In the genomic region with DNA sequence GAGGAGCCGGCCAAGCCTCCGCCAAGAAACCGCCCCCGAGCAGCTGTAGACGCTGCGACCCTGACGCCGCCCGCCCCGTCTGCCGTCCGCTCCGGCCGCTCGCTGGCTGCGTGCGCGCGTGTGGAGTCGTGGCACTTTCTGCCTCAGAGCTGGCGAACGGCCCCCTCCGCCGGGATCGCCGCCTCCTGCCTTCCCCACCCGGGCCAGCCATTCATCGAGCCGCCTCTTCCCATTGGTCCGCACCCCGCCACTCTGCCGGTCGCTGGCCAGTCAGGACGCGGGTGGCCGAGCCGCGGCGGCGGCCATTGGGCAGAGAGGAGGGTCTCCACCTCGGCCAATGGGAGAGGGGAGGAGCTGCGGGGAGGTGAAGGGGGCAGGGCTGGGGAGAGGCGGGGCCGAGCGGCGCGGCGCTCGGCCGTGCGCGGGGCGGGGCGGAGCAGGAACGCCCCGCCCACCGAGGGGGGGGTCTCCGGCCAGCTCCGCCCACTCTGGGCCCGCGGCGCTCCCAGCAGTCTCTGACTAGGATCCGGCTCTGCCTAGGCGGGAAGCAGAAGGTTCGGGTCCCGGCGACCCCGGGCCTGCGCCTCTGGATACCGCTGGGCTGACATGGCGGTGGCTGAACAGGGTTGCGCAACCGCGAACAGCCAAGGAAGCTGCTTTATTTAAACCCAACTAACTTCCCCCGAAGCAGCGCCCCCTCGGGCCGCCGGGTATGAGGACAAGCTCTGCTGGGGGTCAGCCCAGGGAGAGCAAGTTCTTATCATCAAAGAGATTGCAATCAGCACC, we compare ENCODE assay signal across 8 cellular contexts. TPM values are rescaled to one million over a fixed set of nuclear protein-coding genes. Genes with fewer than 3 reads are reported as not detected.
A peak's percentile ranks its signal among the peaks of the same experiment; 100 is the strongest.
DNase-seq lines count a peak whose midpoint lies in the region; ATAC-seq and TF ChIP-seq lines count a peak whose summit lies in the region.

A gene with protein sequence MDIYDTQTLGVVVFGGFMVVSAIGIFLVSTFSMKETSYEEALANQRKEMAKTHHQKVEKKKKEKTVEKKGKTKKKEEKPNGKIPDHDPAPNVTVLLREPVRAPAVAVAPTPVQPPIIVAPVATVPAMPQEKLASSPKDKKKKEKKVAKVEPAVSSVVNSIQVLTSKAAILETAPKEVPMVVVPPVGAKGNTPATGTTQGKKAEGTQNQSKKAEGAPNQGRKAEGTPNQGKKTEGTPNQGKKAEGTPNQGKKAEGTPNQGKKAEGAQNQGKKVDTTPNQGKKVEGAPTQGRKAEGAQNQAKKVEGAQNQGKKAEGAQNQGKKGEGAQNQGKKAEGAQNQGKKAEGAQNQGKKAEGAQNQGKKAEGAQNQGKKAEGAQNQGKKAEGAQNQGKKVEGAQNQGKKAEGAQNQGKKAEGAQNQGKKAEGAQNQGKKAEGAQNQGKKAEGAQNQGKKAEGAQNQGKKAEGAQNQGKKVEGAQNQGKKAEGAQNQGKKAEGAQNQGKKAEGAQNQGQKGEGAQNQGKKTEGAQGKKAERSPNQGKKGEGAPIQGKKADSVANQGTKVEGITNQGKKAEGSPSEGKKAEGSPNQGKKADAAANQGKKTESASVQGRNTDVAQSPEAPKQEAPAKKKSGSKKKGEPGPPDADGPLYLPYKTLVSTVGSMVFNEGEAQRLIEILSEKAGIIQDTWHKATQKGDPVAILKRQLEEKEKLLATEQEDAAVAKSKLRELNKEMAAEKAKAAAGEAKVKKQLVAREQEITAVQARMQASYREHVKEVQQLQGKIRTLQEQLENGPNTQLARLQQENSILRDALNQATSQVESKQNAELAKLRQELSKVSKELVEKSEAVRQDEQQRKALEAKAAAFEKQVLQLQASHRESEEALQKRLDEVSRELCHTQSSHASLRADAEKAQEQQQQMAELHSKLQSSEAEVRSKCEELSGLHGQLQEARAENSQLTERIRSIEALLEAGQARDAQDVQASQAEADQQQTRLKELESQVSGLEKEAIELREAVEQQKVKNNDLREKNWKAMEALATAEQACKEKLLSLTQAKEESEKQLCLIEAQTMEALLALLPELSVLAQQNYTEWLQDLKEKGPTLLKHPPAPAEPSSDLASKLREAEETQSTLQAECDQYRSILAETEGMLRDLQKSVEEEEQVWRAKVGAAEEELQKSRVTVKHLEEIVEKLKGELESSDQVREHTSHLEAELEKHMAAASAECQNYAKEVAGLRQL (N-terminal part only) (minus strand): TSS at position 140 of the 786 bp plus-strand sequence. CDS start 21,735 bp downstream, outside the sequence.

- no peaks in the 10 kb centered on the region for H3K9me3 Mint-ChIP-seq in CD8-positive, alpha-beta T cell
- no peaks in the 10 kb centered on the region for H3K9me3 Mint-ChIP-seq in activated CD4-positive, alpha-beta memory T cell treated with anti-CD3 and anti-CD28 coated beads, Interleukin-2, amount 10 ng/mL, durations not matched to agents 7 days and 5 days

- intact Hi-C loops in CD8-positive, alpha-beta T cell (cut with DNase I, micrococcal nuclease) = loop anchor here (1.0 to 10.0 kb wide), 15 partner anchors 70 to 1110 kb away; a partner anchor contains a TSS
- intact Hi-C loops in lower leg skin (cut with DNase I; ENCODE audit: low total_unique reads) = loop anchor here (5.0 to 10.0 kb wide), 2 partner anchors 145 to 323 kb away; no protein-coding TSS in a partner anchor

- H3K27ac ChIP-seq in CD8-positive, alpha-beta T cell (ENCODE audit: low read depth, low read length) = peak within 1 kb of the TSS; percentile 40
- H3K27ac ChIP-seq in duodenal mucosa (ENCODE audit: low read depth, low read length) = peak within 1 kb of the TSS; percentile 93

- H3K9ac ChIP-seq in duodenal mucosa (ENCODE audit: low read depth in 1 of 2, low read length in 2 of 2) = peak within 1 kb of the TSS; percentile 48 to 59

- peaks cover 18% of the 10 kb centered on the region for H3K4me1 ChIP-seq in CD8-positive, alpha-beta T cell (ENCODE audit: insufficient read depth, low read length)
- peaks cover 44 to 46% of the 10 kb centered on the region in 2 donors for H3K4me1 ChIP-seq in duodenal mucosa (ENCODE audit: control insufficient read depth in 1 of 2, insufficient read depth in 2 of 2, low read length in 2 of 2)

- ATAC-seq in CD8-positive, alpha-beta T cell = peak; percentile 91
- ATAC-seq in GM19452 (IDR thresholded peaks at IDR 0.05; ENCODE audit: unreplicated experiment) = peak; percentile 80

- no peaks in the 10 kb centered on the region for H3K36me3 ChIP-seq in CD8-positive, alpha-beta T cell (ENCODE audit: insufficient read depth, low read length)
- H3K36me3 ChIP-seq in duodenal mucosa (ENCODE audit: control insufficient read depth in 1 of 2, insufficient read depth in 2 of 2, low read length in 2 of 2) = peaks cover 7 to 20% of the 10 kb centered on the region in 2 donors

- peak within 1 kb of the TSS; percentile 86 for H3K27ac Mint-ChIP-seq in CD8-positive, alpha-beta T cell
- peak within 1 kb of the TSS; percentile 83 for H3K27ac Mint-ChIP-seq in activated CD4-positive, alpha-beta memory T cell treated with anti-CD3 and anti-CD28 coated beads, Interleukin-2, amount 10 ng/mL, durations not matched to agents 7 days and 5 days

- peak within 1 kb of the TSS; percentile 88 for H3K4me3 Mint-ChIP-seq in CD8-positive, alpha-beta T cell
- peak within 1 kb of the TSS; percentile 84 for H3K4me3 Mint-ChIP-seq in activated CD4-positive, alpha-beta memory T cell treated with anti-CD3 and anti-CD28 coated beads, Interleukin-2, amount 10 ng/mL, durations not matched to agents 7 days and 5 days

- CTCF ChIA-PET in CD8-positive, alpha-beta T cell (lab: Charles Lee) = interaction anchor here (0.6 to 2.8 kb wide), 34 partner anchors 8 to 1314 kb away, joined by 3 to 18 read pairs (median 4); a partner anchor contains a TSS
- CTCF ChIA-PET in activated CD4-positive, alpha-beta memory T cell treated with anti-CD3 and anti-CD28 coated beads, Interleukin-2, amount 10 ng/mL, durations not matched to agents 7 days and 5 days (lab: Charles Lee) = interaction anchor here (0.6 to 5.5 kb wide), 76 partner anchors 9 to 1107 kb away, joined by 3 to 43 read pairs (median 4); a partner anchor contains a TSS

- POLR2A ChIA-PET in CD8-positive, alpha-beta T cell (lab: Charles Lee) = interaction anchor here (0.8 to 1.8 kb wide), 14 partner anchors 10 to 1111 kb away, joined by 3 to 7 read pairs (median 4); a partner anchor contains a TSS
- POLR2A ChIA-PET in activated CD4-positive, alpha-beta memory T cell treated with anti-CD3 and anti-CD28 coated beads, Interleukin-2, amount 10 ng/mL, durations not matched to agents 7 days and 5 days (lab: Charles Lee) = interaction anchor here (0.5 to 3.3 kb wide), 30 partner anchors 8 to 825 kb away, joined by 3 to 39 read pairs (median 6); a partner anchor contains a TSS

- H3K9me3 ChIP-seq in CD8-positive, alpha-beta T cell (ENCODE audit: low read length) = no peaks in the 10 kb centered on the region
- H3K9me3 ChIP-seq in duodenal mucosa (ENCODE audit: control insufficient read depth in 1 of 2, low read length in 2 of 2) = no peaks in the 10 kb centered on the region

- TF ChIP-seq CTCF in CD8-positive, alpha-beta T cell (IDR thresholded peaks at IDR 0.05) = peak; percentile 83
- TF ChIP-seq CTCF in lower leg skin (IDR thresholded peaks at IDR 0.05) = peak in 1 of 3 donors; percentile 51

- H3K4me3 ChIP-seq in CD8-positive, alpha-beta T cell (ENCODE audit: low read depth, low read length) = peak within 1 kb of the TSS; percentile 50
- H3K4me3 ChIP-seq in duodenal mucosa (ENCODE audit: low read depth in 1 of 2, low read length in 2 of 2) (peak within 1 kb of the TSS; percentile 66 to 84), lower leg skin (ENCODE audit: low read depth, poor library complexity, severe bottlenecking) (peak within 1 kb of the TSS; percentile 81)

- 0 to 2% methylated on average over 25 to 49 of the region's 79 CpGs for WGBS in lower leg skin, 2 donors

- peaks cover 5% of the 10 kb centered on the region for H3K36me3 Mint-ChIP-seq in CD8-positive, alpha-beta T cell
- peaks cover 25% of the 10 kb centered on the region for H3K36me3 Mint-ChIP-seq in activated CD4-positive, alpha-beta memory T cell treated with anti-CD3 and anti-CD28 coated beads, Interleukin-2, amount 10 ng/mL, durations not matched to agents 7 days and 5 days (ENCODE audit: low read depth)

- H3K27me3 Mint-ChIP-seq in CD8-positive, alpha-beta T cell (ENCODE audit: low read depth) = peaks cover 25% of the 10 kb centered on the region
- peaks cover 41% of the 10 kb centered on the region for H3K27me3 Mint-ChIP-seq in activated CD4-positive, alpha-beta memory T cell treated with anti-CD3 and anti-CD28 coated beads, Interleukin-2, amount 10 ng/mL, durations not matched to agents 7 days and 5 days

- peak; percentile 94 to 97 (median 96) for DNase-seq in CD8-positive, alpha-beta T cell
- DNase-seq in HK-2 (ENCODE audit: unreplicated experiment) (peak; percentile 100), NCI-H82 treated with DMSO at 0.1 percent for 48 hours (lab: John Stamatoyannopoulos, UW; ENCODE audit: unreplicated experiment) (peak; percentile 91), lower leg skin (ENCODE audit: low spot score in 2 of 2) (peak; percentile 97 to 100)
- DNase-seq in activated CD4-positive, alpha-beta memory T cell treated with anti-CD3 and anti-CD28 coated beads, Interleukin-2, amount 10 ng/mL, durations not matched to agents 7 days and 5 days = peak; percentile 98
- peak; percentile 90 to 96 for DNase-seq in stimulated activated CD4-positive, alpha-beta T cell treated with anti-CD3 and anti-CD28 coated beads, Interleukin-4, amount 100 ng/mL, for 48 hours (ENCODE audit: low read depth in 2 of 2)

- peak in 1 of 2 donors; percentile 68 for TF ChIP-seq POLR2A in lower leg skin (IDR thresholded peaks at IDR 0.05)

- peaks cover 19% of the 10 kb centered on the region for H3K4me1 Mint-ChIP-seq in CD8-positive, alpha-beta T cell (ENCODE audit: low read depth)
- peaks cover 34% of the 10 kb centered on the region for H3K4me1 Mint-ChIP-seq in activated CD4-positive, alpha-beta memory T cell treated with anti-CD3 and anti-CD28 coated beads, Interleukin-2, amount 10 ng/mL, durations not matched to agents 7 days and 5 days

- H3K27me3 ChIP-seq in CD8-positive, alpha-beta T cell (ENCODE audit: insufficient read depth, low read length) = no peaks in the 10 kb centered on the region
- no peaks in the 10 kb centered on the region for H3K27me3 ChIP-seq in duodenal mucosa (ENCODE audit: control insufficient read depth in 1 of 2, insufficient read depth in 2 of 2, low read length in 2 of 2)

RNA-seq across cellular contexts. Expression of the gene that starts here (rescaled TPM):
- total RNA-seq in CD8-positive, alpha-beta T cell = 10 to 100 TPM; 26.4 to 26.5 TPM
- total RNA-seq in activated CD4-positive, alpha-beta memory T cell treated with anti-CD3 and anti-CD28 coated beads, Interleukin-2, amount 10 ng/mL, durations not matched to agents 7 days and 5 days = 10 to 100 TPM; 82.3 to 85.7 TPM
- 10 to 100 TPM; 33.7 to 57.7 (median 43.2) TPM for total RNA-seq in lower leg skin

Comparison
In these comparisons a context has a peak if more than half of its experiments do, and no peak if none do; other contexts are left out.
1. Peak in every context shown above with its lines: DNase-seq, ATAC-seq, H3K4me3 ChIP-seq and H3K27ac ChIP-seq.